In genomic region chr16:57027067-57027466, GRCh38 we compare ENCODE assay signal across 1 cellular context.
TF ChIP-seq lines count a peak whose summit lies in the region.

No MANE protein-coding gene starts in this region.

TF ChIP-seq in GM12878, 131 proteins besides CTCF, POLR2A, EP300 and RAD21:
- TF ChIP-seq TBL1XR1 (IDR thresholded peaks at IDR 0.05; ENCODE audit: low read depth, low read length) (no peak), PKNOX1 (IDR thresholded peaks at IDR 0.05) (no peak; the same call in 1 of the 2 replicates), SMAD5 (IDR thresholded peaks at IDR 0.05; ENCODE audit: low read depth) (no peak), CUX1 (IDR thresholded peaks at IDR 0.05; ENCODE audit: insufficient replicate concordance, low read depth, low read length) (no peak), CREB1 (IDR thresholded peaks at IDR 0.05; ENCODE audit: low read depth) (no peak), BMI1 (IDR thresholded peaks at IDR 0.05; ENCODE audit: borderline replicate concordance) (no peak), SMARCA5 (IDR thresholded peaks at IDR 0.05) (no peak), RCOR1 (conservative IDR thresholded peaks at IDR 0.05; ENCODE audit: low read depth, low read length) (no peak)
